Comparison of ENCODE assay signal across 21 cellular contexts in the genomic region with DNA sequence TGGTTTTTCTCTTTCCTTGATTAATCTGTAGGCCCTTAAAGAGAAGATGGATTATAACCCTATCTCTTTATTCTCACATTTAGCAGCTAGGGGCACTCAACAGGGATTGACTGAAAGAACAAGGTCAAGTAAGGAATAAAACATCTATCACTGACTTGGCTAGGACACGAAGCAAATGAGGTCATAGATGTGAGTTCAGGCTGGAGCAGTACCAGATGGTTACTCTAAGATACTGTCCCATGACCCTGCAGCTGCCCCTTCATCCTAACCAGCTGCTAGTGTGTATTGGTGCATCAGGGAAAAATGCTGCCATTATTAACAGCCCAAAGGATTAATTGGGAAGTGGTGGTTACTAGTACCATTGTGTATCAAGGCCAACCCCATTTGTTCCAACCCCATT.
DNase-seq lines count a peak whose midpoint lies in the region; TF ChIP-seq lines count a peak whose summit lies in the region.
"Had no signal": no experiment of that assay in that cellular context is flagged by ENCODE, and none has a peak within 500 bp of the region (broad histone marks: within the 10 kb centered on the region; RNA-seq: fewer than 3 reads in every experiment).

No MANE protein-coding gene starts in this region.

- peak; percentile 24 for DNase-seq in NCI-H748 (lab: John Stamatoyannopoulos, UW; ENCODE audit: unreplicated experiment)
- no peak for DNase-seq in NCI-H748 treated with DMSO at 0.1 percent for 48 hours (lab: John Stamatoyannopoulos, UW)
- DNase-seq in NCI-H524 (lab: John Stamatoyannopoulos, UW): peak; percentile 79 to 94
- peak; percentile 34 for DNase-seq in NCI-H82 treated with DMSO at 0.1 percent for 48 hours (lab: John Stamatoyannopoulos, UW; ENCODE audit: unreplicated experiment)
- peak; percentile 36 for DNase-seq in glutamatergic neuron
- DNase-seq in NK-92 (lab: John Stamatoyannopoulos, UW; ENCODE audit: unreplicated experiment): no peak
- no peak for DNase-seq in SK-N-DZ (ENCODE audit: low spot score)
- DNase-seq: CD4-positive, CD25-positive, alpha-beta regulatory T cell; DMS79; EL; GDM1; GM23248; H7; Kasumi-1; NCI-H1092 treated with DMSO at 0.1 percent for 48 hours; NCI-H1436 treated with DMSO at 0.1 percent for 48 hours; NCI-H1930; NCI-H446 treated with DMSO at 0.1 percent for 48 hours; NCI-H774; OCI-M1; Peyer's patch had no signal

- peaks cover 2% of the 10 kb centered on the region for H3K9me3 Mint-ChIP-seq in glutamatergic neuron (ENCODE audit: unreplicated experiment)

- peak overlapping the region; percentile 87 for H3K27ac Mint-ChIP-seq in glutamatergic neuron (ENCODE audit: unreplicated experiment)
- H3K27ac Mint-ChIP-seq: CD4-positive, CD25-positive, alpha-beta regulatory T cell had no signal

- no peaks in the 10 kb centered on the region for H3K36me3 Mint-ChIP-seq in glutamatergic neuron (ENCODE audit: unreplicated experiment)
- H3K36me3 Mint-ChIP-seq: CD4-positive, CD25-positive, alpha-beta regulatory T cell had no signal

- H3K27me3 Mint-ChIP-seq in glutamatergic neuron (ENCODE audit: unreplicated experiment): no peaks in the 10 kb centered on the region
- H3K27me3 Mint-ChIP-seq: CD4-positive, CD25-positive, alpha-beta regulatory T cell had no signal

- TF ChIP-seq CTCF in glutamatergic neuron (IDR thresholded peaks at IDR 0.05; ENCODE audit: partially characterized antibody, unreplicated experiment): no peak

- H3K4me3 Mint-ChIP-seq in glutamatergic neuron (ENCODE audit: unreplicated experiment): peak overlapping the region; percentile 3
- H3K4me3 Mint-ChIP-seq: CD4-positive, CD25-positive, alpha-beta regulatory T cell had no signal

- peaks cover 9% of the 10 kb centered on the region for H3K4me1 Mint-ChIP-seq in glutamatergic neuron (ENCODE audit: low read depth, unreplicated experiment)
- H3K4me1 Mint-ChIP-seq: CD4-positive, CD25-positive, alpha-beta regulatory T cell had no signal

Comparison
In these comparisons a context has a peak if more than half of its experiments do, and no peak if none do; other contexts are left out.
1. DNase-seq: peak in NCI-H748 (single experiment), NCI-H524 (2 of 2), NCI-H82 treated with DMSO at 0.1 percent for 48 hours (single experiment) and glutamatergic neuron (single experiment); none in NCI-H748 treated with DMSO at 0.1 percent for 48 hours (single experiment), NK-92 (single experiment) and SK-N-DZ (single experiment).